ENCODE assay signal across 1 cellular context in the genomic region with DNA sequence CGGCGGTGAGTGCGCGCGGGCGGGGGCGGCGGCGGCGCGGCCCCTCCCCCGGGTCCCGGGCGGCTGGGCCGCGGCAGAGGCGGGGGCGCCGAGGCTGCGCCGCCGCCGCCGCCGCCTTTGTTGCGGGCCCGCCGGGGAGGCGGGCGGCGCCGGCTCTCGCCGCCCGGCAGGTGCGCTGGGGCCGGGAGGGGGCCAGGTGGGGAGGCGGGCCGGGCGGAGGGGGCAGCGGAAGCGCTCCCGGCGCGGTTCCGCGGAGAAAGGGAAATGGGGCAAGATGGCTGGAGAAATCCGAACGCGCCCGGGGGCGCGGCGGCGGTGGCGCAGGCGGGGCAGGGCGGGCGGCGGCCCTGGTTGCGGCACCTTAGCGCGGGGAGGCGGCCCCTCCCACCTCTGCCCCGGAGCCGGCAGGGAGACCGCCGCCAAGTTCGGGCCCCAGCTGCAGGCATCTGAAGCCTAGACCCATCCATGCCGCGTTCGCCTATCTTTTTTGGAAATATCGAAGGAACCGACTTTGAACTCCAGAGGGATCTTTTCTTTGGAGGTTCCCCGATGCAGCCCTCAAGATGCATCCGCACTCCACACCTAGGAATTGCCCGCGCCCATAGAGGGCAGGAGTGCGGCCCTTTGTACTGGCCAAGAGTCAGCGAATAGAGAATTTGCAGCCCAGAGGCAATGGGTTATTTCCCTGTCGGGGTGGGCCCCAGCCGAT.
TF ChIP-seq lines count a peak whose summit lies in the region.

No MANE protein-coding gene starts in this region.

TF ChIP-seq in K562, 482 proteins besides CTCF, POLR2A, EP300 and RAD21 (continued from another document):
- TF ChIP-seq, protein P1, sequence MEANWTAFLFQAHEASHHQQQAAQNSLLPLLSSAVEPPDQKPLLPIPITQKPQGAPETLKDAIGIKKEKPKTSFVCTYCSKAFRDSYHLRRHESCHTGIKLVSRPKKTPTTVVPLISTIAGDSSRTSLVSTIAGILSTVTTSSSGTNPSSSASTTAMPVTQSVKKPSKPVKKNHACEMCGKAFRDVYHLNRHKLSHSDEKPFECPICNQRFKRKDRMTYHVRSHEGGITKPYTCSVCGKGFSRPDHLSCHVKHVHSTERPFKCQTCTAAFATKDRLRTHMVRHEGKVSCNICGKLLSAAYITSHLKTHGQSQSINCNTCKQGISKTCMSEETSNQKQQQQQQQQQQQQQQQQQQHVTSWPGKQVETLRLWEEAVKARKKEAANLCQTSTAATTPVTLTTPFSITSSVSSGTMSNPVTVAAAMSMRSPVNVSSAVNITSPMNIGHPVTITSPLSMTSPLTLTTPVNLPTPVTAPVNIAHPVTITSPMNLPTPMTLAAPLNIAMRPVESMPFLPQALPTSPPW (CRISPR knock-in tag; IDR thresholded peaks at IDR 0.05): peak; percentile 77
- TF ChIP-seq, protein P2, sequence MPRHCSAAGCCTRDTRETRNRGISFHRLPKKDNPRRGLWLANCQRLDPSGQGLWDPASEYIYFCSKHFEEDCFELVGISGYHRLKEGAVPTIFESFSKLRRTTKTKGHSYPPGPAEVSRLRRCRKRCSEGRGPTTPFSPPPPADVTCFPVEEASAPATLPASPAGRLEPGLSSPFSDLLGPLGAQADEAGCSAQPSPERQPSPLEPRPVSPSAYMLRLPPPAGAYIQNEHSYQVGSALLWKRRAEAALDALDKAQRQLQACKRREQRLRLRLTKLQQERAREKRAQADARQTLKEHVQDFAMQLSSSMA (CRISPR knock-in tag; IDR thresholded peaks at IDR 0.05): no peak
- TF ChIP-seq, protein P3, sequence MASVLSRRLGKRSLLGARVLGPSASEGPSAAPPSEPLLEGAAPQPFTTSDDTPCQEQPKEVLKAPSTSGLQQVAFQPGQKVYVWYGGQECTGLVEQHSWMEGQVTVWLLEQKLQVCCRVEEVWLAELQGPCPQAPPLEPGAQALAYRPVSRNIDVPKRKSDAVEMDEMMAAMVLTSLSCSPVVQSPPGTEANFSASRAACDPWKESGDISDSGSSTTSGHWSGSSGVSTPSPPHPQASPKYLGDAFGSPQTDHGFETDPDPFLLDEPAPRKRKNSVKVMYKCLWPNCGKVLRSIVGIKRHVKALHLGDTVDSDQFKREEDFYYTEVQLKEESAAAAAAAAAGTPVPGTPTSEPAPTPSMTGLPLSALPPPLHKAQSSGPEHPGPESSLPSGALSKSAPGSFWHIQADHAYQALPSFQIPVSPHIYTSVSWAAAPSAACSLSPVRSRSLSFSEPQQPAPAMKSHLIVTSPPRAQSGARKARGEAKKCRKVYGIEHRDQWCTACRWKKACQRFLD (CRISPR knock-in tag; IDR thresholded peaks at IDR 0.05): peak; percentile 81
- TF ChIP-seq ZNF507 (tag; conservative IDR thresholded peaks at IDR 0.05): no peak
- TF ChIP-seq FOSL1 (tag; conservative IDR thresholded peaks at IDR 0.05): 0 out of 2 replicates have a peak, but pooled peaks have one; percentile 23
- TF ChIP-seq ESRRA (IDR thresholded peaks at IDR 0.05; ENCODE audit: borderline replicate concordance, low read depth): no peak
- no peak for TF ChIP-seq EWSR1 (IDR thresholded peaks at IDR 0.05; ENCODE audit: borderline replicate concordance, low read depth, partially characterized antibody)
- no peak for TF ChIP-seq CREB1 (IDR thresholded peaks at IDR 0.05)
- TF ChIP-seq CREB1 (CRISPR knock-in tag; IDR thresholded peaks at IDR 0.05): no peak
- TF ChIP-seq ELF1 (tag; IDR thresholded peaks at IDR 0.05): no peak
- no peak for TF ChIP-seq WHSC1 (IDR thresholded peaks at IDR 0.05; ENCODE audit: low read length)
- TF ChIP-seq CTBP1 (IDR thresholded peaks at IDR 0.05; ENCODE audit: borderline replicate concordance): peak; percentile 6; the same call in 1 of the 2 replicates
- no peak for TF ChIP-seq TCF7 (IDR thresholded peaks at IDR 0.05; ENCODE audit: borderline replicate concordance)
TF ChIP-seq in K562: peak in this region for 16.
